ENCODE assay signal across 12 cellular contexts in genomic region chr5:39106332-39106731, GRCh38. TPM values are rescaled to one million over a fixed set of nuclear protein-coding genes. Genes with fewer than 3 reads are reported as not detected.
DNase-seq lines count a peak whose midpoint lies in the region; ATAC-seq and TF ChIP-seq lines count a peak whose summit lies in the region.
"Had no signal": no experiment of that assay in that cellular context is flagged by ENCODE, and none has a peak within 500 bp of the region (broad histone marks: within the 10 kb centered on the region; RNA-seq: fewer than 3 reads in every experiment).

No MANE protein-coding gene starts in this region.

- H3K4me2 ChIP-seq in OCI-LY1 (ENCODE audit: low read length) (no peak overlapping the region), smooth muscle cell (no peak overlapping the region)

- peak overlapping the region; percentile 72 for H3K27ac Mint-ChIP-seq in activated naive CD8-positive, alpha-beta T cell
- no peak overlapping the region for H3K27ac Mint-ChIP-seq in activated naive CD8-positive, alpha-beta T cell treated with anti-CD3 and anti-CD28 coated beads, Interleukin-2, amount 50 U/mL, for 24 hours
- no peak overlapping the region for H3K27ac Mint-ChIP-seq in endothelial cell (ENCODE audit: unreplicated experiment)

- H3K4me3 ChIP-seq in OCI-LY1 (ENCODE audit: low read depth, low read length, poor library complexity, severe bottlenecking), result no peak overlapping the region
- no peak overlapping the region for H3K4me3 ChIP-seq in smooth muscle cell
- H3K4me3 ChIP-seq in right cardiac atrium (ENCODE audit: low read length), result no peak overlapping the region

- H3K9me2 ChIP-seq in OCI-LY1 (ENCODE audit: low read depth, low read length), result no peaks in the 10 kb centered on the region

- no peaks in the 10 kb centered on the region for H3K27me3 Mint-ChIP-seq in activated naive CD8-positive, alpha-beta T cell
- H3K27me3 Mint-ChIP-seq in activated naive CD8-positive, alpha-beta T cell treated with anti-CD3 and anti-CD28 coated beads, Interleukin-2, amount 50 U/mL, for 24 hours, result no peaks in the 10 kb centered on the region
- no peaks in the 10 kb centered on the region for H3K27me3 Mint-ChIP-seq in endothelial cell (ENCODE audit: unreplicated experiment)

- WGBS in smooth muscle cell (ENCODE audit: low lambda C conversion rate), result 70% methylated on average over 1 of the region's 1 CpG
- 63% methylated on average over 1 of the region's 1 CpG for WGBS in right cardiac atrium

- peaks cover 8% of the 10 kb centered on the region for H3K36me3 Mint-ChIP-seq in activated naive CD8-positive, alpha-beta T cell
- peaks cover 14% of the 10 kb centered on the region for H3K36me3 Mint-ChIP-seq in activated naive CD8-positive, alpha-beta T cell treated with anti-CD3 and anti-CD28 coated beads, Interleukin-2, amount 50 U/mL, for 24 hours (ENCODE audit: low read depth)
- no peaks in the 10 kb centered on the region for H3K36me3 Mint-ChIP-seq in endothelial cell (ENCODE audit: low read depth, unreplicated experiment)

- H3K9me3 Mint-ChIP-seq in activated naive CD8-positive, alpha-beta T cell (ENCODE audit: low read depth), result no peaks in the 10 kb centered on the region
- H3K9me3 Mint-ChIP-seq in activated naive CD8-positive, alpha-beta T cell treated with anti-CD3 and anti-CD28 coated beads, Interleukin-2, amount 50 U/mL, for 24 hours, result no peaks in the 10 kb centered on the region
- no peaks in the 10 kb centered on the region for H3K9me3 Mint-ChIP-seq in endothelial cell (ENCODE audit: unreplicated experiment)

- H3K27ac ChIP-seq in OCI-LY1 (ENCODE audit: low read depth, low read length, poor library complexity, severe bottlenecking), result no peak overlapping the region
- H3K27ac ChIP-seq in smooth muscle cell (ENCODE audit: low read depth), result no peak overlapping the region
- H3K27ac ChIP-seq in right cardiac atrium (ENCODE audit: low read length), result no peak overlapping the region

- H3K9me3 ChIP-seq in OCI-LY1 (ENCODE audit: low read length), result no peaks in the 10 kb centered on the region
- no peaks in the 10 kb centered on the region for H3K9me3 ChIP-seq in smooth muscle cell (replicated peaks; ENCODE audit: low read depth)
- no peaks in the 10 kb centered on the region for H3K9me3 ChIP-seq in right cardiac atrium (ENCODE audit: control insufficient read depth, low read length)

- H3K79me2 ChIP-seq in OCI-LY1 (ENCODE audit: insufficient read depth, low read length) (no peaks in the 10 kb centered on the region), smooth muscle cell (ENCODE audit: low read depth) (no peaks in the 10 kb centered on the region)

- DNase-seq in activated naive CD8-positive, alpha-beta T cell treated with anti-CD3 and anti-CD28 coated beads, Interleukin-2, amount 50 U/mL, for 24 hours, result no peak
- DNase-seq in endothelial cell (ENCODE audit: low spot score) (no peak), smooth muscle cell (lab: John Stamatoyannopoulos, UW; ENCODE audit: unreplicated experiment) (no peak), pons (ENCODE audit: low spot score) (no peak), activated gamma-delta T cell (lab: John Stamatoyannopoulos, UW) (no peak), right cardiac atrium (no peak)
- DNase-seq: activated CD4-positive, alpha-beta T cell treated with anti-CD3 and anti-CD28 coated beads for 4 hours; midbrain; NCI-H187; Right ventricle myocardium superior had no signal

- peaks cover 16% of the 10 kb centered on the region for H3K4me1 Mint-ChIP-seq in activated naive CD8-positive, alpha-beta T cell (ENCODE audit: low read depth)
- peaks cover 13% of the 10 kb centered on the region for H3K4me1 Mint-ChIP-seq in activated naive CD8-positive, alpha-beta T cell treated with anti-CD3 and anti-CD28 coated beads, Interleukin-2, amount 50 U/mL, for 24 hours
- peaks cover 1% of the 10 kb centered on the region for H3K4me1 Mint-ChIP-seq in endothelial cell (ENCODE audit: unreplicated experiment)

- H3K4me1 ChIP-seq in OCI-LY1 (ENCODE audit: insufficient read depth, low read length, severe bottlenecking) (no peaks in the 10 kb centered on the region), smooth muscle cell (ENCODE audit: low read depth) (no peaks in the 10 kb centered on the region), right cardiac atrium (ENCODE audit: control insufficient read depth, insufficient read depth, low read length) (no peaks in the 10 kb centered on the region)

- H3K36me3 ChIP-seq in OCI-LY1 (ENCODE audit: insufficient read depth, low read length) (no peaks in the 10 kb centered on the region), smooth muscle cell (ENCODE audit: low read depth) (no peaks in the 10 kb centered on the region)

- intact Hi-C loops in right cardiac atrium (cut with DNase I), result no loop called here

- H3K9ac ChIP-seq in OCI-LY1 (ENCODE audit: low read length) (no peak overlapping the region), smooth muscle cell (ENCODE audit: low read depth) (no peak overlapping the region)

- H2AFZ ChIP-seq in OCI-LY1 (ENCODE audit: low read length), result no peak overlapping the region
- no peak overlapping the region for H2AFZ ChIP-seq in smooth muscle cell (ENCODE audit: low read depth)

- no peaks in the 10 kb centered on the region for H4K20me1 ChIP-seq in OCI-LY1 (ENCODE audit: insufficient read depth, low read length)
- no peaks in the 10 kb centered on the region for H4K20me1 ChIP-seq in smooth muscle cell (ENCODE audit: low read depth)

- H3K27me3 ChIP-seq in OCI-LY1 (ENCODE audit: insufficient read depth, low read length) (no peaks in the 10 kb centered on the region), smooth muscle cell (ENCODE audit: low read depth) (peaks cover 6% of the 10 kb centered on the region), right cardiac atrium (ENCODE audit: control insufficient read depth, insufficient read depth) (no peaks in the 10 kb centered on the region)

- no peaks in the 10 kb centered on the region for H3F3A ChIP-seq in OCI-LY1 (ENCODE audit: insufficient read depth, low read length)
- no peaks in the 10 kb centered on the region for H3F3A ChIP-seq in smooth muscle cell (ENCODE audit: low read depth)

- no peak for ATAC-seq in activated naive CD8-positive, alpha-beta T cell treated with anti-CD3 and anti-CD28 coated beads, Interleukin-2, amount 50 U/mL, for 24 hours
- no peak for ATAC-seq in right cardiac atrium

- TF ChIP-seq CTCF in OCI-LY1 (IDR thresholded peaks at IDR 0.05; ENCODE audit: low read length) (0 out of 2 replicates have a peak, but pooled peaks have one; percentile 24), endothelial cell (IDR thresholded peaks at IDR 0.05; ENCODE audit: unreplicated experiment) (peak; percentile 50), smooth muscle cell (IDR thresholded peaks at IDR 0.05; ENCODE audit: borderline replicate concordance, insufficient read depth, poor library complexity, severe bottlenecking) (peak; percentile 47)

- H3K4me3 Mint-ChIP-seq in activated naive CD8-positive, alpha-beta T cell, result no peak overlapping the region
- H3K4me3 Mint-ChIP-seq in activated naive CD8-positive, alpha-beta T cell treated with anti-CD3 and anti-CD28 coated beads, Interleukin-2, amount 50 U/mL, for 24 hours, result no peak overlapping the region
- H3K4me3 Mint-ChIP-seq in endothelial cell (ENCODE audit: unreplicated experiment), result no peak overlapping the region

RNA-seq across cellular contexts. Expression of gene RICTOR, which starts 32.1 kb away (rescaled TPM):
- total RNA-seq in endothelial cell (ENCODE audit: unreplicated experiment) (35.3 TPM), smooth muscle cell (30.2 and 33.4 TPM in 2 replicates), right cardiac atrium (10 to 100 TPM; 27.6 to 43.1 (median 30.7) TPM)
- polyA plus RNA-seq in smooth muscle cell (3.6 and 6.6 TPM in 2 replicates), right cardiac atrium (6.6 TPM)
